Comparison of ENCODE assay signal across 25 cellular contexts in genomic region chr2:112168422-112169124, GRCh38. TPM values are rescaled to one million over a fixed set of nuclear protein-coding genes. Genes with fewer than 3 reads are reported as not detected.
DNase-seq lines count a peak whose midpoint lies in the region; ATAC-seq, FAIRE-seq and TF ChIP-seq lines count a peak whose summit lies in the region.
"Had no signal": no experiment of that assay in that cellular context is flagged by ENCODE, and none has a peak within 500 bp of the region (broad histone marks: within the 10 kb centered on the region; RNA-seq: fewer than 3 reads in every experiment).

No MANE protein-coding gene starts in this region.

- TF ChIP-seq CTCF in AG10803 (conservative IDR thresholded peaks at IDR 0.05; ENCODE audit: low read length) (no peak), WTC11 (IDR thresholded peaks at IDR 0.05) (no peak), right lobe of liver (IDR thresholded peaks at IDR 0.05) (no peak)

- H3K4me1 ChIP-seq in GM23248 (ENCODE audit: insufficient read depth) (peaks cover 13% of the 10 kb centered on the region), right lobe of liver (no peaks in the 10 kb centered on the region)
- H3K4me1 ChIP-seq: body of pancreas, Caco-2, left ventricle myocardium inferior, upper lobe of left lung had no signal

- no peak overlapping the region for H3K9ac ChIP-seq in GM23248

- H3K9me3 Mint-ChIP-seq in WTC11 = no peaks in the 10 kb centered on the region
- H3K9me3 Mint-ChIP-seq: activated naive CD4-positive, alpha-beta T cell treated with anti-CD3 and anti-CD28 coated beads, Interleukin-2, amount 50 U/mL, for 72 hours; activated T-cell treated with anti-CD3 and anti-CD28 coated beads, Interleukin-2, amount 50 U/mL, for 24 hours; H9; IgD-negative memory B cell; stimulated activated naive CD8-positive, alpha-beta T cell treated with anti-CD3 and anti-CD28 coated beads, Interleukin-15, Interleukin-2, amounts not matched to agents 100 ng/mL and 50 ng/mL, for 24 hours had no signal

- POLR2A ChIA-PET in WTC11 (lab: Charles Lee) = no interaction called here

- no peaks in the 10 kb centered on the region for H3K27me3 Mint-ChIP-seq in WTC11 (ENCODE audit: low read depth)
- H3K27me3 Mint-ChIP-seq: activated T-cell treated with anti-CD3 and anti-CD28 coated beads, Interleukin-2, amount 50 U/mL, for 24 hours; stimulated activated naive CD8-positive, alpha-beta T cell treated with anti-CD3 and anti-CD28 coated beads, Interleukin-15, Interleukin-2, amounts not matched to agents 100 ng/mL and 50 ng/mL, for 24 hours had no signal

- H2AFZ ChIP-seq in GM23248 = 0 out of 2 replicates have a peak overlapping the region, but pooled peaks have one; percentile 26

- H3K27ac ChIP-seq in GM23248 = peak overlapping the region; percentile 37
- no peak overlapping the region for H3K27ac ChIP-seq in right lobe of liver
- H3K27ac ChIP-seq: body of pancreas, coronary artery, HL-60, left ventricle myocardium inferior, upper lobe of left lung had no signal

- H3K9me2 ChIP-seq in GM23248 (ENCODE audit: insufficient read depth) = no peaks in the 10 kb centered on the region

- H3K36me3 ChIP-seq in GM23248 (ENCODE audit: low read depth) (no peaks in the 10 kb centered on the region), right lobe of liver (no peaks in the 10 kb centered on the region)
- H3K36me3 ChIP-seq: left ventricle myocardium inferior, upper lobe of left lung had no signal

- intact Hi-C loops in right lobe of liver (cut with DNase I) = no loop called here

- no peak for TF ChIP-seq POLR2A in right lobe of liver (IDR thresholded peaks at IDR 0.05)

- CTCF ChIA-PET in WTC11 (lab: Charles Lee) = interaction anchor here (0.6 kb wide), 1 partner anchor 9 kb away, joined by 3 read pairs; no protein-coding TSS in a partner anchor

- H3K4me3 Mint-ChIP-seq in WTC11 = no peak overlapping the region
- H3K4me3 Mint-ChIP-seq: activated T-cell treated with anti-CD3 and anti-CD28 coated beads, Interleukin-2, amount 50 U/mL, for 24 hours; H9; IgD-negative memory B cell; stimulated activated naive CD8-positive, alpha-beta T cell treated with anti-CD3 and anti-CD28 coated beads, Interleukin-15, Interleukin-2, amounts not matched to agents 100 ng/mL and 50 ng/mL, for 24 hours had no signal

- no peaks in the 10 kb centered on the region for H3K36me3 Mint-ChIP-seq in WTC11
- H3K36me3 Mint-ChIP-seq: activated naive CD4-positive, alpha-beta T cell treated with anti-CD3 and anti-CD28 coated beads, Interleukin-2, amount 50 U/mL, for 72 hours had no signal

- 19% methylated on average over 10 of the region's 10 CpGs for WGBS in GM23248 (ENCODE audit: low coverage in 1 of 2, low lambda C conversion rate in 2 of 2, missing lambda C conversion rate in 2 of 2), 2 experiments
- 40% methylated on average over 7 of the region's 10 CpGs for WGBS in right lobe of liver (ENCODE audit: insufficient coverage, low coverage, low lambda C conversion rate, missing lambda C conversion rate)

- H3K27me3 ChIP-seq in GM23248 (replicated peaks; ENCODE audit: insufficient read depth) (no peaks in the 10 kb centered on the region), right lobe of liver (no peaks in the 10 kb centered on the region)
- H3K27me3 ChIP-seq: body of pancreas, upper lobe of left lung had no signal

- ATAC-seq in WTC11 = no peak
- ATAC-seq in right lobe of liver = peak; percentile 43 to 89 (median 62)
- ATAC-seq in HG03045 (IDR thresholded peaks at IDR 0.05; ENCODE audit: unreplicated experiment) = no peak
- ATAC-seq: activated naive CD4-positive, alpha-beta T cell treated with anti-CD3 and anti-CD28 coated beads, Interleukin-2, amount 50 U/mL, for 72 hours; body of pancreas; right cardiac atrium had no signal

- in situ Hi-C loops in GM23248 (cut with MboI) = no loop called here

- no peaks in the 10 kb centered on the region for H4K20me1 ChIP-seq in GM23248 (ENCODE audit: insufficient read depth)

- no peak overlapping the region for H3K27ac Mint-ChIP-seq in WTC11
- H3K27ac Mint-ChIP-seq: activated T-cell treated with anti-CD3 and anti-CD28 coated beads, Interleukin-2, amount 50 U/mL, for 24 hours; H9; IgD-negative memory B cell; stimulated activated naive CD8-positive, alpha-beta T cell treated with anti-CD3 and anti-CD28 coated beads, Interleukin-15, Interleukin-2, amounts not matched to agents 100 ng/mL and 50 ng/mL, for 24 hours had no signal

- H3K4me3 ChIP-seq in AG10803 (ENCODE audit: low read length) (no peak overlapping the region), GM23248 (no peak overlapping the region), right lobe of liver (no peak overlapping the region)
- H3K4me3 ChIP-seq: body of pancreas, coronary artery, left ventricle myocardium inferior, upper lobe of left lung had no signal

- FAIRE-seq in urothelium cell line (lab: Jason Lieb, UNC) = no peak
- FAIRE-seq: GM19239 had no signal

- H3K9me3 ChIP-seq in GM23248 (ENCODE audit: low read depth) (no peaks in the 10 kb centered on the region), right lobe of liver (no peaks in the 10 kb centered on the region)
- H3K9me3 ChIP-seq: body of pancreas, Caco-2, left ventricle myocardium inferior, upper lobe of left lung had no signal

- DNase-seq in AG10803 (ENCODE audit: low read depth) (peak; percentile 75), GM23248 (peak; percentile 83), WTC11 (ENCODE audit: low spot score) (no peak), right lobe of liver (peak in 1 of 3 donors; percentile 67), urothelium cell line (ENCODE audit: low spot score) (no peak), NCI-H748 treated with DMSO at 0.1 percent for 48 hours (lab: John Stamatoyannopoulos, UW) (no peak)
- no peak for DNase-seq in activated CD4-positive, alpha-beta T cell treated with anti-CD3 and anti-CD28 coated beads for 1 hour
- DNase-seq: activated T-cell treated with anti-CD3 and anti-CD28 coated beads, Interleukin-2, amount 50 U/mL, for 24 hours; body of pancreas; Caco-2; erythroblast; H9; left ventricle myocardium inferior; NCI-H1048; NCI-H2107; right cardiac atrium; RPMI8226; upper lobe of left lung had no signal

- H3K4me2 ChIP-seq in GM23248 (ENCODE audit: unreplicated experiment) = peak overlapping the region; percentile 16

- H3K79me2 ChIP-seq in GM23248 (ENCODE audit: insufficient read depth) = no peaks in the 10 kb centered on the region

- 0 out of 2 replicates have a peak, but pooled peaks cover 6% of the 10 kb centered on the region for H3F3A ChIP-seq in GM23248 (ENCODE audit: insufficient read depth)

- H3K4me1 Mint-ChIP-seq in WTC11 = peaks cover 8% of the 10 kb centered on the region

TF ChIP-seq in WTC11, 78 proteins besides CTCF, POLR2A, EP300 and RAD21:
- TF ChIP-seq GABPB1 (CRISPR knock-in tag; IDR thresholded peaks at IDR 0.05) (0 out of 2 replicates have a peak, but pooled peaks have one; percentile 12), ESRRA (CRISPR knock-in tag; IDR thresholded peaks at IDR 0.05; ENCODE audit: borderline replicate concordance) (no peak)

RNA-seq across cellular contexts. Expression of gene FBLN7, which starts 30.4 kb away (rescaled TPM):
- total RNA-seq in GM23248 (2014; rRNA removed; shearing (Covaris generic)) = 0.11 and 0.13 TPM in 2 replicates
- 1.6 and 1.8 TPM in 2 replicates for polyA plus RNA-seq in GM23248 (2016; fragmentation: Nextera tagmentation; extraction: Ambion mirVana)
- total RNA-seq in WTC11 (2021) = 0.55 to 0.96 TPM (median 0.80 TPM) in 3 replicates
- total RNA-seq in right lobe of liver = 1 to 10 TPM; 1.2 to 5.4 (median 2.9) TPM

Comparison
In these comparisons a context has a peak if more than half of its experiments do, and no peak if none do; other contexts are left out.
1. DNase-seq: peak in AG10803 (single experiment) and GM23248 (single experiment); none in WTC11 (single experiment), urothelium cell line (single experiment), activated CD4-positive, alpha-beta T cell treated with anti-CD3 and anti-CD28 coated beads for 1 hour (single experiment) and NCI-H748 treated with DMSO at 0.1 percent for 48 hours (single experiment).
2. ATAC-seq: peak in right lobe of liver (4 of 4); none in WTC11 (single experiment) and HG03045 (single experiment).